In the genomic region with DNA sequence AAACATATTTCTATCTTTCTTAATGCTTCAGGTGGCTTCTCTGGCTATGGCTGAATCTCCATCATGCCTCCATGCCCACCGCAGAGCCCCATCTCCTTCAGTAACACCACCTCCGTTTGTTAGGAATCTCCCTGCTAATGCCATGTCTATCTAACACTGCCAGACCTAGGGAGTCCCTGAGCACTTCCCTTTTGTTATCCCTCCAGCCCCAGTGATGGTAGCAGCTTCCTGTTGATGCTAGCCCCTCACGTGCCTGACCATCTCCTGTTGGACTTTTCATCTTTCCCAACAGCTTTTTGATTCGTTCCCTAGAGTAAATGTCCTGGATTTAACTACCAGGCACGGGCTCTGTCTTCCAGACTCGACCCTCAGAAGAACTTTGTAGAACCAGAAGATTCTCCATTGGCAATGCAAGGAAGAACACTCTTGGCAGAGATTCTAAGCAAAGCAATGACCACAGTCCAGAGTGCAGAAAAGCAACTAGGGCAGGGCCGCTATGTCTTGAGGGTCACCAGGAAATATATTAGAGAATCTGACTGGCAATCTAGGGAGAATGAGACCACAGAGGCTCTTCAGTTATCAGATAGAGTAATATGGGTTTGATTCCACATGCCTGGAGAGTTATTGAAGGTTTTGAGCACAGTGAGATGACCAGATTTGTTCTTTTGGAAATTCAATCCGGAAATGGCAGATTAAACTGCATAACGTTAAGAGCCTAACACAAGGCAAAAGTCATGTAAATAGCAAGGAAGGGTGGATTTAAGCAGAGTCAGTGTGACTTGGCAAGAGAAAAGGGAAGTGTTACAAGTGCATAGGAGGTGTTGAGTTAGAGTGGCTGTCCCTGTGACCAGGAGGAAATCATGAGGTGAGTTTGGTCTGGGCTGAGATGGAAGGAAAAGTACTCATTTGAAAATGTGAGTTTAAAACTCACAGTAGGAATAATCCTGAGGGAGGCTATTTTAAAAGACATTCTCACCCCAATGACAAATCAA, we compare ENCODE assay signal across 25 cellular contexts.
A peak's percentile ranks its signal among the peaks of the same experiment; 100 is the strongest.
DNase-seq lines count a peak whose midpoint lies in the region; ATAC-seq, FAIRE-seq and TF ChIP-seq lines count a peak whose summit lies in the region.
"Had no signal": no experiment of that assay in that cellular context is flagged by ENCODE, and none has a peak within 500 bp of the region (broad histone marks: within the 10 kb centered on the region; RNA-seq: fewer than 3 reads in every experiment).

No MANE protein-coding gene starts in this region.

- H3K4me1 ChIP-seq in pancreas, result no peaks in the 10 kb centered on the region
- no peaks in the 10 kb centered on the region for H3K4me1 ChIP-seq in mesendoderm (ENCODE audit: control insufficient read depth, low read depth, low read length)

- no peak for TF ChIP-seq CTCF in pancreas (IDR thresholded peaks at IDR 0.05)

- H3K18ac ChIP-seq in mesendoderm (ENCODE audit: low read length), result no peak overlapping the region

- H3K27me3 ChIP-seq in pancreas, result no peaks in the 10 kb centered on the region
- H3K27me3 ChIP-seq in mesendoderm (ENCODE audit: insufficient read depth, low read length, poor library complexity), result no peaks in the 10 kb centered on the region
- H3K27me3 ChIP-seq: ovary, tibial nerve had no signal

- H3K79me2 ChIP-seq in mesendoderm (ENCODE audit: control insufficient read depth, insufficient read depth, low read length), result no peaks in the 10 kb centered on the region

- no peaks in the 10 kb centered on the region for H3K36me3 ChIP-seq in pancreas
- no peaks in the 10 kb centered on the region for H3K36me3 ChIP-seq in mesendoderm (ENCODE audit: control insufficient read depth, insufficient read depth, low read length)
- H3K36me3 ChIP-seq: ovary, tibial nerve had no signal

- 58 to 67% methylated on average over 9 of the region's 9 CpGs for WGBS in pancreas, 2 donors
- no CpG with 5 or more reads among the region's 9 CpGs for WGBS in mesendoderm (ENCODE audit: extremely low coverage, insufficient coverage, low lambda C conversion rate)

- no peak overlapping the region for H2AK5ac ChIP-seq in mesendoderm (ENCODE audit: low read length)

- H2BK5ac ChIP-seq in mesendoderm (ENCODE audit: low read length), result no peak overlapping the region

- H3K27ac Mint-ChIP-seq in dendritic cell treated with granulocyte-macrophage colony-stimulating factor and Interleukin-4, amounts not matched to agents 40 ng/mL and 50 ng/mL, for 4 days, result peak overlapping the region; percentile 58
- H3K27ac Mint-ChIP-seq: activated naive CD4-positive, alpha-beta T cell treated with anti-CD3 and anti-CD28 coated beads, Interleukin-2, amount 50 U/mL, for 24 hours; CD8-positive, alpha-beta memory T cell; naive thymus-derived CD8-positive, alpha-beta T cell had no signal

- no peak overlapping the region for H3K56ac ChIP-seq in mesendoderm (ENCODE audit: low read length)

- H3K79me1 ChIP-seq in mesendoderm (ENCODE audit: low read length), result no peaks in the 10 kb centered on the region

- no peak overlapping the region for H3K4me2 ChIP-seq in mesendoderm (ENCODE audit: low read length)

- no peak overlapping the region for H4K5ac ChIP-seq in mesendoderm (ENCODE audit: low read length)

- peaks cover 10% of the 10 kb centered on the region for H3K9me3 Mint-ChIP-seq in dendritic cell treated with granulocyte-macrophage colony-stimulating factor and Interleukin-4, amounts not matched to agents 40 ng/mL and 50 ng/mL, for 4 days

- H3K4ac ChIP-seq in mesendoderm (ENCODE audit: low read depth, low read length), result no peak overlapping the region

- intact Hi-C loops in dendritic cell treated with granulocyte-macrophage colony-stimulating factor and Interleukin-4, amounts not matched to agents 40 ng/mL and 50 ng/mL, for 4 days (cut with micrococcal nuclease), result no loop called here
- intact Hi-C loops in pancreas (cut with DNase I), result no loop called here

- H3K36me3 Mint-ChIP-seq in dendritic cell treated with granulocyte-macrophage colony-stimulating factor and Interleukin-4, amounts not matched to agents 40 ng/mL and 50 ng/mL, for 4 days (ENCODE audit: low read depth), result peaks cover 7% of the 10 kb centered on the region
- H3K36me3 Mint-ChIP-seq: activated naive CD4-positive, alpha-beta T cell treated with anti-CD3 and anti-CD28 coated beads, Interleukin-2, amount 50 U/mL, for 24 hours; CD8-positive, alpha-beta memory T cell; naive thymus-derived CD8-positive, alpha-beta T cell had no signal

- DNase-seq in H54 (ENCODE audit: insufficient read length, low spot score) (no peak), MV-4-11 (lab: John Stamatoyannopoulos, UW) (peak; percentile 49), pancreas (no peak), mesendoderm (no peak), NCI-H69 (lab: John Stamatoyannopoulos, UW) (no peak)
- DNase-seq: activated CD4-positive, alpha-beta T cell treated with anti-CD3 and anti-CD28 coated beads for 4 hours; aorta; CD8-positive, alpha-beta memory T cell; central memory CD4-positive, alpha-beta T cell; DND-41; foreskin melanocyte; kidney; mesenchymal stem cell; naive thymus-derived CD8-positive, alpha-beta T cell; NCI-H1048; NCI-H2081 treated with DMSO at 0.1 percent for 48 hours; NCI-H446 treated with DMSO at 0.1 percent for 48 hours; ovary; stimulated activated naive CD4-positive, alpha-beta T cell treated with Interleukin-2 at 50 U/mL for 16 hours had no signal

- H3K23ac ChIP-seq in mesendoderm (ENCODE audit: low read length), result no peak overlapping the region

- H3K4me3 Mint-ChIP-seq in dendritic cell treated with granulocyte-macrophage colony-stimulating factor and Interleukin-4, amounts not matched to agents 40 ng/mL and 50 ng/mL, for 4 days, result no peak overlapping the region
- H3K4me3 Mint-ChIP-seq: activated naive CD4-positive, alpha-beta T cell treated with anti-CD3 and anti-CD28 coated beads, Interleukin-2, amount 50 U/mL, for 24 hours; CD8-positive, alpha-beta memory T cell; naive thymus-derived CD8-positive, alpha-beta T cell had no signal

- no peak overlapping the region for H2BK15ac ChIP-seq in mesendoderm (replicated peaks; ENCODE audit: low read depth)

- no peak overlapping the region for H2BK120ac ChIP-seq in mesendoderm (ENCODE audit: low read depth, low read length)

- no peak overlapping the region for H3K27ac ChIP-seq in pancreas
- no peak overlapping the region for H3K27ac ChIP-seq in mesendoderm (ENCODE audit: low read depth, low read length)
- H3K27ac ChIP-seq: ovary, RWPE1, tibial nerve had no signal

- no peak for TF ChIP-seq POLR2A in H54 (IDR thresholded peaks at IDR 0.05; ENCODE audit: low read depth, low read length)

- peaks cover 26% of the 10 kb centered on the region for H3K4me1 Mint-ChIP-seq in dendritic cell treated with granulocyte-macrophage colony-stimulating factor and Interleukin-4, amounts not matched to agents 40 ng/mL and 50 ng/mL, for 4 days (ENCODE audit: low read depth)
- H3K4me1 Mint-ChIP-seq: activated naive CD4-positive, alpha-beta T cell treated with anti-CD3 and anti-CD28 coated beads, Interleukin-2, amount 50 U/mL, for 24 hours; CD8-positive, alpha-beta memory T cell; naive thymus-derived CD8-positive, alpha-beta T cell had no signal

- no peak overlapping the region for H4K8ac ChIP-seq in mesendoderm (ENCODE audit: low read depth, low read length)

- FAIRE-seq in H54 (lab: Jason Lieb, UNC), result peak; percentile 11
- FAIRE-seq in pancreas (lab: Jason Lieb, UNC), result no peak
- FAIRE-seq: kidney had no signal

- no peak overlapping the region for H3K9ac ChIP-seq in mesendoderm (ENCODE audit: low read length)

- H3K4me3 ChIP-seq in pancreas, result no peak overlapping the region
- no peak overlapping the region for H3K4me3 ChIP-seq in mesendoderm (ENCODE audit: low read length)
- H3K4me3 ChIP-seq: ovary, tibial nerve had no signal

- no peaks in the 10 kb centered on the region for H3K9me3 ChIP-seq in pancreas
- H3K9me3 ChIP-seq: ovary had no signal

- H3K27me3 Mint-ChIP-seq in dendritic cell treated with granulocyte-macrophage colony-stimulating factor and Interleukin-4, amounts not matched to agents 40 ng/mL and 50 ng/mL, for 4 days, result no peaks in the 10 kb centered on the region
- H3K27me3 Mint-ChIP-seq: activated naive CD4-positive, alpha-beta T cell treated with anti-CD3 and anti-CD28 coated beads, Interleukin-2, amount 50 U/mL, for 24 hours had no signal

- ATAC-seq in pancreas, result peak in 3 of 4 donors; percentile 31 to 65 (median 51)
- ATAC-seq in GM18870 (IDR thresholded peaks at IDR 0.05; ENCODE audit: unreplicated experiment), result no peak
- no peak for ATAC-seq in HG02938 (IDR thresholded peaks at IDR 0.05; ENCODE audit: unreplicated experiment)
- ATAC-seq: naive thymus-derived CD8-positive, alpha-beta T cell had no signal

Comparison
In these comparisons a context has a peak if more than half of its experiments do, and no peak if none do; other contexts are left out.
1. ATAC-seq: peak in pancreas (3 of 4); none in GM18870 (single experiment) and HG02938 (single experiment).